Comparison of ENCODE assay signal across 2 cellular contexts in the genomic region with DNA sequence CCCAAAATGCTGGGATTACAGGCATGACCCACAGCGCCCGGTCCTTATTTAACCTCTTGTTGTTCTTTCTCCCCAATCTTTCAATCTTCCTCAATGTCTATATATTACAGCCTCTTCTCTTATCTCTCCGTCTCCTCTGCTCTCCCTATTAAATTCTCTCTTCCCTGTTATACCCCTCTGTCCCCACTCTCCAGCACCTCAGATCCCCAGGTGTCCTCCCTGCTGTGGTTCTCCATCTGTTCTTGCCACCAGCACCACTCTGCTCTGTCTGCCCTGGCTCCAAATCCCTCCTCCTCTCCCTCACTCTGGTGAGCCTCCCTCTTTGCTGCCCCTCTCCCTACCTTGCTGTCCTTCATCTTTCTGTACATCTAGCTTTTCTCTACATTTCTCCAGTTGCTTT.
TF ChIP-seq lines count a peak whose summit lies in the region.

No MANE protein-coding gene starts in this region.

TF ChIP-seq in SK-N-SH, 30 proteins besides CTCF, POLR2A, EP300 and RAD21 (continued from another document):
- TF ChIP-seq USF2 (IDR thresholded peaks at IDR 0.05; ENCODE audit: borderline replicate concordance, low read depth, low read length), result no peak
- TF ChIP-seq MXI1 (IDR thresholded peaks at IDR 0.05; ENCODE audit: low read depth, low read length), result no peak
- TF ChIP-seq RCOR1 (IDR thresholded peaks at IDR 0.05; ENCODE audit: low read length), result no peak
- no peak for TF ChIP-seq GABPA (IDR thresholded peaks at IDR 0.05; ENCODE audit: low read depth)
- TF ChIP-seq, protein P1, sequence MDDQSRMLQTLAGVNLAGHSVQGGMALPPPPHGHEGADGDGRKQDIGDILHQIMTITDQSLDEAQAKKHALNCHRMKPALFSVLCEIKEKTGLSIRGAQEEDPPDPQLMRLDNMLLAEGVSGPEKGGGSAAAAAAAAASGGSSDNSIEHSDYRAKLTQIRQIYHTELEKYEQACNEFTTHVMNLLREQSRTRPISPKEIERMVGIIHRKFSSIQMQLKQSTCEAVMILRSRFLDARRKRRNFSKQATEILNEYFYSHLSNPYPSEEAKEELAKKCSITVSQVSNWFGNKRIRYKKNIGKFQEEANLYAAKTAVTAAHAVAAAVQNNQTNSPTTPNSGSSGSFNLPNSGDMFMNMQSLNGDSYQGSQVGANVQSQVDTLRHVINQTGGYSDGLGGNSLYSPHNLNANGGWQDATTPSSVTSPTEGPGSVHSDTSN (IDR thresholded peaks at IDR 0.05), result no peak
- no peak for TF ChIP-seq FOXM1 (IDR thresholded peaks at IDR 0.05; ENCODE audit: low read depth)
- TF ChIP-seq, protein P2, sequence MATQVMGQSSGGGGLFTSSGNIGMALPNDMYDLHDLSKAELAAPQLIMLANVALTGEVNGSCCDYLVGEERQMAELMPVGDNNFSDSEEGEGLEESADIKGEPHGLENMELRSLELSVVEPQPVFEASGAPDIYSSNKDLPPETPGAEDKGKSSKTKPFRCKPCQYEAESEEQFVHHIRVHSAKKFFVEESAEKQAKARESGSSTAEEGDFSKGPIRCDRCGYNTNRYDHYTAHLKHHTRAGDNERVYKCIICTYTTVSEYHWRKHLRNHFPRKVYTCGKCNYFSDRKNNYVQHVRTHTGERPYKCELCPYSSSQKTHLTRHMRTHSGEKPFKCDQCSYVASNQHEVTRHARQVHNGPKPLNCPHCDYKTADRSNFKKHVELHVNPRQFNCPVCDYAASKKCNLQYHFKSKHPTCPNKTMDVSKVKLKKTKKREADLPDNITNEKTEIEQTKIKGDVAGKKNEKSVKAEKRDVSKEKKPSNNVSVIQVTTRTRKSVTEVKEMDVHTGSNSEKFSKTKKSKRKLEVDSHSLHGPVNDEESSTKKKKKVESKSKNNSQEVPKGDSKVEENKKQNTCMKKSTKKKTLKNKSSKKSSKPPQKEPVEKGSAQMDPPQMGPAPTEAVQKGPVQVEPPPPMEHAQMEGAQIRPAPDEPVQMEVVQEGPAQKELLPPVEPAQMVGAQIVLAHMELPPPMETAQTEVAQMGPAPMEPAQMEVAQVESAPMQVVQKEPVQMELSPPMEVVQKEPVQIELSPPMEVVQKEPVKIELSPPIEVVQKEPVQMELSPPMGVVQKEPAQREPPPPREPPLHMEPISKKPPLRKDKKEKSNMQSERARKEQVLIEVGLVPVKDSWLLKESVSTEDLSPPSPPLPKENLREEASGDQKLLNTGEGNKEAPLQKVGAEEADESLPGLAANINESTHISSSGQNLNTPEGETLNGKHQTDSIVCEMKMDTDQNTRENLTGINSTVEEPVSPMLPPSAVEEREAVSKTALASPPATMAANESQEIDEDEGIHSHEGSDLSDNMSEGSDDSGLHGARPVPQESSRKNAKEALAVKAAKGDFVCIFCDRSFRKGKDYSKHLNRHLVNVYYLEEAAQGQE (IDR thresholded peaks at IDR 0.05; ENCODE audit: low read depth, low read length), result no peak
- no peak for TF ChIP-seq CHD2 (IDR thresholded peaks at IDR 0.05; ENCODE audit: low read length, partially characterized antibody)
- no peak for TF ChIP-seq MAX (IDR thresholded peaks at IDR 0.05; ENCODE audit: low read depth)

TF ChIP-seq in SK-N-SH treated with all-trans-retinoic acid at 6 μM for 48 hours, 23 proteins besides CTCF, POLR2A, EP300 and RAD21:
- TF ChIP-seq, protein P3, sequence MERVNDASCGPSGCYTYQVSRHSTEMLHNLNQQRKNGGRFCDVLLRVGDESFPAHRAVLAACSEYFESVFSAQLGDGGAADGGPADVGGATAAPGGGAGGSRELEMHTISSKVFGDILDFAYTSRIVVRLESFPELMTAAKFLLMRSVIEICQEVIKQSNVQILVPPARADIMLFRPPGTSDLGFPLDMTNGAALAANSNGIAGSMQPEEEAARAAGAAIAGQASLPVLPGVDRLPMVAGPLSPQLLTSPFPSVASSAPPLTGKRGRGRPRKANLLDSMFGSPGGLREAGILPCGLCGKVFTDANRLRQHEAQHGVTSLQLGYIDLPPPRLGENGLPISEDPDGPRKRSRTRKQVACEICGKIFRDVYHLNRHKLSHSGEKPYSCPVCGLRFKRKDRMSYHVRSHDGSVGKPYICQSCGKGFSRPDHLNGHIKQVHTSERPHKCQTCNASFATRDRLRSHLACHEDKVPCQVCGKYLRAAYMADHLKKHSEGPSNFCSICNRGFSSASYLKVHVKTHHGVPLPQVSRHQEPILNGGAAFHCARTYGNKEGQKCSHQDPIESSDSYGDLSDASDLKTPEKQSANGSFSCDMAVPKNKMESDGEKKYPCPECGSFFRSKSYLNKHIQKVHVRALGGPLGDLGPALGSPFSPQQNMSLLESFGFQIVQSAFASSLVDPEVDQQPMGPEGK (CRISPR knock-in tag; IDR thresholded peaks at IDR 0.05; ENCODE audit: borderline replicate concordance), result no peak
- no peak for TF ChIP-seq ZNF8 (CRISPR knock-in tag; IDR thresholded peaks at IDR 0.05)
- TF ChIP-seq CSDC2 (CRISPR knock-in tag; IDR thresholded peaks at IDR 0.05), result no peak
- no peak for TF ChIP-seq BACH2 (CRISPR knock-in tag; IDR thresholded peaks at IDR 0.05; ENCODE audit: borderline replicate concordance)
- no peak for TF ChIP-seq GLIS3 (CRISPR knock-in tag; IDR thresholded peaks at IDR 0.05)
- no peak for TF ChIP-seq ZFP30 (CRISPR knock-in tag; IDR thresholded peaks at IDR 0.05)
- no peak for TF ChIP-seq SNAI2 (CRISPR knock-in tag; IDR thresholded peaks at IDR 0.05)
- TF ChIP-seq, protein P4, sequence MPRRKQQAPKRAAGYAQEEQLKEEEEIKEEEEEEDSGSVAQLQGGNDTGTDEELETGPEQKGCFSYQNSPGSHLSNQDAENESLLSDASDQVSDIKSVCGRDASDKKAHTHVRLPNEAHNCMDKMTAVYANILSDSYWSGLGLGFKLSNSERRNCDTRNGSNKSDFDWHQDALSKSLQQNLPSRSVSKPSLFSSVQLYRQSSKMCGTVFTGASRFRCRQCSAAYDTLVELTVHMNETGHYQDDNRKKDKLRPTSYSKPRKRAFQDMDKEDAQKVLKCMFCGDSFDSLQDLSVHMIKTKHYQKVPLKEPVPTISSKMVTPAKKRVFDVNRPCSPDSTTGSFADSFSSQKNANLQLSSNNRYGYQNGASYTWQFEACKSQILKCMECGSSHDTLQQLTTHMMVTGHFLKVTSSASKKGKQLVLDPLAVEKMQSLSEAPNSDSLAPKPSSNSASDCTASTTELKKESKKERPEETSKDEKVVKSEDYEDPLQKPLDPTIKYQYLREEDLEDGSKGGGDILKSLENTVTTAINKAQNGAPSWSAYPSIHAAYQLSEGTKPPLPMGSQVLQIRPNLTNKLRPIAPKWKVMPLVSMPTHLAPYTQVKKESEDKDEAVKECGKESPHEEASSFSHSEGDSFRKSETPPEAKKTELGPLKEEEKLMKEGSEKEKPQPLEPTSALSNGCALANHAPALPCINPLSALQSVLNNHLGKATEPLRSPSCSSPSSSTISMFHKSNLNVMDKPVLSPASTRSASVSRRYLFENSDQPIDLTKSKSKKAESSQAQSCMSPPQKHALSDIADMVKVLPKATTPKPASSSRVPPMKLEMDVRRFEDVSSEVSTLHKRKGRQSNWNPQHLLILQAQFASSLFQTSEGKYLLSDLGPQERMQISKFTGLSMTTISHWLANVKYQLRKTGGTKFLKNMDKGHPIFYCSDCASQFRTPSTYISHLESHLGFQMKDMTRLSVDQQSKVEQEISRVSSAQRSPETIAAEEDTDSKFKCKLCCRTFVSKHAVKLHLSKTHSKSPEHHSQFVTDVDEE (CRISPR knock-in tag; IDR thresholded peaks at IDR 0.05), result no peak
- no peak for TF ChIP-seq TOX (CRISPR knock-in tag; IDR thresholded peaks at IDR 0.05; ENCODE audit: borderline replicate concordance)
- no peak for TF ChIP-seq ZC3H10 (CRISPR knock-in tag; IDR thresholded peaks at IDR 0.05)
- no peak for TF ChIP-seq TCF4 (CRISPR knock-in tag; IDR thresholded peaks at IDR 0.05; ENCODE audit: borderline replicate concordance)
- TF ChIP-seq POU6F1 (CRISPR knock-in tag; IDR thresholded peaks at IDR 0.05; ENCODE audit: borderline replicate concordance, low read depth), result no peak
- TF ChIP-seq, protein P5, sequence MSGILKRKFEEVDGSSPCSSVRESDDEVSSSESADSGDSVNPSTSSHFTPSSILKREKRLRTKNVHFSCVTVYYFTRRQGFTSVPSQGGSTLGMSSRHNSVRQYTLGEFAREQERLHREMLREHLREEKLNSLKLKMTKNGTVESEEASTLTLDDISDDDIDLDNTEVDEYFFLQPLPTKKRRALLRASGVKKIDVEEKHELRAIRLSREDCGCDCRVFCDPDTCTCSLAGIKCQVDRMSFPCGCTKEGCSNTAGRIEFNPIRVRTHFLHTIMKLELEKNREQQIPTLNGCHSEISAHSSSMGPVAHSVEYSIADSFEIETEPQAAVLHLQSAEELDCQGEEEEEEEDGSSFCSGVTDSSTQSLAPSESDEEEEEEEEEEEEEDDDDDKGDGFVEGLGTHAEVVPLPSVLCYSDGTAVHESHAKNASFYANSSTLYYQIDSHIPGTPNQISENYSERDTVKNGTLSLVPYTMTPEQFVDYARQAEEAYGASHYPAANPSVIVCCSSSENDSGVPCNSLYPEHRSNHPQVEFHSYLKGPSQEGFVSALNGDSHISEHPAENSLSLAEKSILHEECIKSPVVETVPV (CRISPR knock-in tag; IDR thresholded peaks at IDR 0.05), result no peak
- no peak for TF ChIP-seq CREB5 (CRISPR knock-in tag; IDR thresholded peaks at IDR 0.05; ENCODE audit: low read depth)
- TF ChIP-seq ZFP3 (CRISPR knock-in tag; IDR thresholded peaks at IDR 0.05), result no peak
- no peak for TF ChIP-seq ZNF565 (CRISPR knock-in tag; conservative IDR thresholded peaks at IDR 0.05; ENCODE audit: low read depth)
- TF ChIP-seq ZNF70 (CRISPR knock-in tag; IDR thresholded peaks at IDR 0.05), result no peak
